Comparison of ENCODE assay signal across 15 cellular contexts in the genomic region with DNA sequence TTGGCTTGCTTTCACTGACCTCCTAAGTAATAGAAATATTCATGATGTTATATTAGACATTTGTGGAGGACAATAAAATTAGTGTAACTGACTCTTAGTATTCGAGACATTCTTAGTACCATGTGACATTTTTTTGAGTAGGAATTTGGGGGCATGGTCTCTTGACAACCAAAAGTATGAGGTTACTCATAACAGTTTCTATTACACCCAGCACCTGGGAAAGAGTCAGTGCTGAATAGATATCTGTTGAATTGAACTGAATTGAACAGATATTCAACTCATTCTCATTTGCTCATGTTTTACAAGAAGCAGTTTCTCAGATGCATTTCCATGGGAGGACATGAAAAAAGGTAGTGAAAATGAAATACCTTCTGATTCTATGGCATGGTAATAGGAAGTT.
DNase-seq lines count a peak whose midpoint lies in the region; ATAC-seq and TF ChIP-seq lines count a peak whose summit lies in the region.
"Had no signal": no experiment of that assay in that cellular context is flagged by ENCODE, and none has a peak within 500 bp of the region (broad histone marks: within the 10 kb centered on the region; RNA-seq: fewer than 3 reads in every experiment).

No MANE protein-coding gene starts in this region.

- no peak for TF ChIP-seq CTCF in epithelial cell of esophagus (IDR thresholded peaks at IDR 0.05; ENCODE audit: insufficient read depth, low read depth, low read length, missing control alignments)
- TF ChIP-seq CTCF in osteocyte (IDR thresholded peaks at IDR 0.05): no peak
- no peak for TF ChIP-seq CTCF in colonic mucosa (IDR thresholded peaks at IDR 0.05)

- H3K4me1 Mint-ChIP-seq in osteocyte (ENCODE audit: unreplicated experiment): peaks cover 22% of the 10 kb centered on the region
- peaks cover 0 to 1% of the 10 kb centered on the region in 2 donors for H3K4me1 Mint-ChIP-seq in effector memory CD8-positive, alpha-beta T cell (ENCODE audit: low read depth in 2 of 2)

- H3K9ac ChIP-seq in colonic mucosa (ENCODE audit: low read depth in 2 of 2, low read length in 2 of 2): no peak overlapping the region
- H3K9ac ChIP-seq: BLaER1 treated with 17β-estradiol and CSF1 and Interleukin-3, amounts not matched to agents 10 nM and 100 nM had no signal

- H3K4me3 ChIP-seq in epithelial cell of esophagus (ENCODE audit: low read length) (no peak overlapping the region), colonic mucosa (no peak overlapping the region)
- H3K4me3 ChIP-seq: BLaER1 treated with 17β-estradiol and CSF1 and Interleukin-3, amounts not matched to agents 10 nM and 100 nM; lower lobe of right lung; Peyer's patch had no signal

- H3K36me3 ChIP-seq in colonic mucosa: no peaks in the 10 kb centered on the region
- H3K36me3 ChIP-seq: BLaER1 treated with 17β-estradiol and CSF1 and Interleukin-3, amounts not matched to agents 10 nM and 100 nM; lower lobe of right lung; neutrophil; Peyer's patch had no signal

- no peaks in the 10 kb centered on the region for H3K9me3 ChIP-seq in colonic mucosa
- H3K9me3 ChIP-seq: lower lobe of right lung, neutrophil, Peyer's patch had no signal

- intact Hi-C loops in colonic mucosa (cut with DNase I): no loop called here

- no peaks in the 10 kb centered on the region for H3K27me3 Mint-ChIP-seq in osteocyte (ENCODE audit: unreplicated experiment)
- H3K27me3 Mint-ChIP-seq in effector memory CD8-positive, alpha-beta T cell: no peaks in the 10 kb centered on the region

- H3K27ac Mint-ChIP-seq in osteocyte (ENCODE audit: unreplicated experiment): peak overlapping the region; percentile 65
- no peak overlapping the region for H3K27ac Mint-ChIP-seq in effector memory CD8-positive, alpha-beta T cell

- H3K36me3 Mint-ChIP-seq in osteocyte (ENCODE audit: unreplicated experiment): no peaks in the 10 kb centered on the region
- no peaks in the 10 kb centered on the region for H3K36me3 Mint-ChIP-seq in effector memory CD8-positive, alpha-beta T cell (ENCODE audit: insufficient read depth)

- no peak for ATAC-seq in effector memory CD8-positive, alpha-beta T cell (replicated peaks)
- ATAC-seq: stimulated activated naive CD8-positive, alpha-beta T cell treated with anti-CD3 and anti-CD28 coated beads, Interleukin-15, Interleukin-2, amounts not matched to agents 100 U/mL and 50 U/mL, for 24 hours had no signal

- H3K9me3 Mint-ChIP-seq in osteocyte (ENCODE audit: unreplicated experiment): no peaks in the 10 kb centered on the region
- no peaks in the 10 kb centered on the region for H3K9me3 Mint-ChIP-seq in effector memory CD8-positive, alpha-beta T cell

- H3K27me3 ChIP-seq in colonic mucosa: no peaks in the 10 kb centered on the region
- H3K27me3 ChIP-seq: BLaER1 treated with 17β-estradiol and CSF1 and Interleukin-3, amounts not matched to agents 10 nM and 100 nM; neutrophil; Peyer's patch had no signal

- H3K4me3 Mint-ChIP-seq in osteocyte (ENCODE audit: unreplicated experiment): no peak overlapping the region
- H3K4me3 Mint-ChIP-seq in effector memory CD8-positive, alpha-beta T cell: no peak overlapping the region

- H3K4me1 ChIP-seq in colonic mucosa: no peaks in the 10 kb centered on the region
- H3K4me1 ChIP-seq: Peyer's patch had no signal

- no peak overlapping the region for H3K27ac ChIP-seq in colonic mucosa
- H3K27ac ChIP-seq: neutrophil had no signal

- DNase-seq in ELR (ENCODE audit: low read depth) (peak; percentile 80), NCI-H69 (lab: John Stamatoyannopoulos, UW) (peak; percentile 8), epithelial cell of esophagus (ENCODE audit: low read depth) (peak; percentile 64), osteocyte (ENCODE audit: extremely low spot score, unreplicated experiment) (no peak), T1000 (lab: John Stamatoyannopoulos, UW) (no peak), colonic mucosa (no peak), NCI-H1930 (lab: John Stamatoyannopoulos, UW) (no peak)
- DNase-seq in effector memory CD8-positive, alpha-beta T cell: no peak
- DNase-seq: head of caudate nucleus; lower lobe of right lung; Peyer's patch; stimulated activated CD4-positive, alpha-beta T cell treated with anti-CD3 and anti-CD28 coated beads, Interleukin-4, amount 100 ng/mL, for 1 hour; stimulated activated naive CD8-positive, alpha-beta T cell treated with anti-CD3 and anti-CD28 coated beads, Interleukin-15, Interleukin-2, amounts not matched to agents 100 U/mL and 50 U/mL, for 24 hours had no signal

Comparison
In these comparisons a context has a peak if more than half of its experiments do, and no peak if none do; other contexts are left out.
1. DNase-seq: peak in ELR (single experiment), NCI-H69 (single experiment) and epithelial cell of esophagus (single experiment); none in osteocyte (single experiment), T1000 (single experiment), colonic mucosa (single experiment), NCI-H1930 (0 of 2) and effector memory CD8-positive, alpha-beta T cell (0 of 3).